20 cellular contexts compared by ENCODE assay signal in genomic region chr15:68537097-68537496, GRCh38. TPM values are rescaled to one million over a fixed set of nuclear protein-coding genes. Genes with fewer than 3 reads are reported as not detected.
A peak's percentile ranks its signal among the peaks of the same experiment; 100 is the strongest.
DNase-seq lines count a peak whose midpoint lies in the region; ATAC-seq, FAIRE-seq and TF ChIP-seq lines count a peak whose summit lies in the region.
"Had no signal": no experiment of that assay in that cellular context is flagged by ENCODE, and none has a peak within 500 bp of the region (broad histone marks: within the 10 kb centered on the region; RNA-seq: fewer than 3 reads in every experiment).

No MANE protein-coding gene starts in this region.

- DNase-seq in GM23338 (ENCODE audit: low spot score) = peak; percentile 47
- peak; percentile 21 for DNase-seq in PC-3
- no peak for DNase-seq in epithelial cell of prostate (ENCODE audit: low read depth, low spot score)
- no peak for DNase-seq in suprapubic skin (ENCODE audit: low spot score in 2 of 2)
- DNase-seq in DMS153 (lab: John Stamatoyannopoulos, UW) = no peak
- no peak for DNase-seq in H54 (ENCODE audit: insufficient read length, low spot score)
- DNase-seq: activated CD4-positive, alpha-beta T cell treated with anti-CD3 and anti-CD28 coated beads, Interleukin-2, amount 50 U/mL, for 48 hours; AML-193; CD8-positive, alpha-beta memory T cell; central memory CD4-positive, alpha-beta T cell; MM.1S; naive thymus-derived CD8-positive, alpha-beta T cell; NCI-H526 treated with DMSO at 0.1 percent for 48 hours; pancreas; T-helper 17 cell; thyroid gland had no signal

- no peak overlapping the region for H3K27ac Mint-ChIP-seq in GM23338
- H3K27ac Mint-ChIP-seq: CD8-positive, alpha-beta memory T cell; IgD-negative memory B cell; naive thymus-derived CD8-positive, alpha-beta T cell; stimulated activated memory B cell treated with anti-CD40 and anti-IgM and Interleukin-4, amounts not matched to agents 10 μg/mL and 1 μg/mL and 100 μg/mL, for 72 hours; T-helper 17 cell had no signal

- FAIRE-seq in H54 (lab: Jason Lieb, UNC) = no peak
- FAIRE-seq: pancreas had no signal

- POLR2A ChIA-PET in PC-3 (lab: Charles Lee; ENCODE audit: unreplicated experiment) = no interaction called here

- H3F3A ChIP-seq in GM23338 (replicated peaks; ENCODE audit: low read depth) = no peaks in the 10 kb centered on the region
- no peaks in the 10 kb centered on the region for H3F3A ChIP-seq in PC-3 (ENCODE audit: low read length, unreplicated experiment)

- H3K4me3 Mint-ChIP-seq in GM23338 = no peak overlapping the region
- H3K4me3 Mint-ChIP-seq: CD8-positive, alpha-beta memory T cell; IgD-negative memory B cell; naive thymus-derived CD8-positive, alpha-beta T cell; stimulated activated memory B cell treated with anti-CD40 and anti-IgM and Interleukin-4, amounts not matched to agents 10 μg/mL and 1 μg/mL and 100 μg/mL, for 72 hours; T-helper 17 cell had no signal

- H3K27me3 ChIP-seq in GM23338 (ENCODE audit: insufficient read depth) (no peaks in the 10 kb centered on the region), PC-3 (ENCODE audit: low read length) (0 out of 2 replicates have a peak, but pooled peaks cover 4% of the 10 kb centered on the region), suprapubic skin (no peaks in the 10 kb centered on the region)
- H3K27me3 ChIP-seq: pancreas, thyroid gland had no signal

- no peaks in the 10 kb centered on the region for H3K36me3 ChIP-seq in GM23338 (ENCODE audit: insufficient read depth)
- no peaks in the 10 kb centered on the region for H3K36me3 ChIP-seq in PC-3 (ENCODE audit: low read depth, low read length)
- no peaks in the 10 kb centered on the region for H3K36me3 ChIP-seq in suprapubic skin
- H3K36me3 ChIP-seq: pancreas, thyroid gland had no signal

- no peaks in the 10 kb centered on the region; the same call in 1 of the 2 replicates for H3K9me2 ChIP-seq in GM23338 (ENCODE audit: insufficient read depth)
- H3K9me2 ChIP-seq in PC-3 (replicated peaks; ENCODE audit: low read length) = no peaks in the 10 kb centered on the region

- ATAC-seq in GM23338 = peak; percentile 69
- no peak for ATAC-seq in PC-3
- ATAC-seq in HG03565 (IDR thresholded peaks at IDR 0.05; ENCODE audit: unreplicated experiment) = no peak
- ATAC-seq: naive thymus-derived CD8-positive, alpha-beta T cell; stimulated activated memory B cell treated with anti-CD40 and anti-IgM and Interleukin-4, amounts not matched to agents 10 μg/mL and 1 μg/mL and 100 μg/mL, for 72 hours; T-helper 17 cell had no signal

- peaks cover 4% of the 10 kb centered on the region for H3K27me3 Mint-ChIP-seq in GM23338 (ENCODE audit: insufficient read depth, low read depth, poor library complexity)

- H2AFZ ChIP-seq in GM23338 (peak overlapping the region; percentile 67), PC-3 (ENCODE audit: low read length) (no peak overlapping the region)

- peaks cover 6% of the 10 kb centered on the region; the same call in 2 of the 3 replicates for H3K36me3 Mint-ChIP-seq in GM23338 (ENCODE audit: low read depth)

- H3K9me3 Mint-ChIP-seq in GM23338 = peaks cover 16% of the 10 kb centered on the region; the same call in 2 of the 3 replicates

- TF ChIP-seq CTCF in GM23338 (conservative IDR thresholded peaks at IDR 0.05; ENCODE audit: low read depth in 2 of 2) = no peak
- no peak for TF ChIP-seq CTCF in PC-3 (conservative IDR thresholded peaks at IDR 0.05; ENCODE audit: low read depth, low read length)
- no peak for TF ChIP-seq CTCF in suprapubic skin (IDR thresholded peaks at IDR 0.05)

- H3K4me2 ChIP-seq in GM23338 (no peak overlapping the region), PC-3 (ENCODE audit: low read length) (no peak overlapping the region)

- H3K79me2 ChIP-seq in GM23338 (replicated peaks; ENCODE audit: insufficient read depth) (no peaks in the 10 kb centered on the region), PC-3 (ENCODE audit: low read length) (no peaks in the 10 kb centered on the region)

- H4K20me1 ChIP-seq in GM23338 (replicated peaks; ENCODE audit: insufficient read depth) (no peaks in the 10 kb centered on the region), PC-3 (ENCODE audit: low read length) (no peaks in the 10 kb centered on the region)

- H3K27ac ChIP-seq in GM23338 (ENCODE audit: low read depth) (no peak overlapping the region), PC-3 (ENCODE audit: low read length) (no peak overlapping the region), epithelial cell of prostate (peak overlapping the region; percentile 56), suprapubic skin (peak overlapping the region; percentile 50)
- H3K27ac ChIP-seq: pancreas, thyroid gland, VCaP had no signal

- H3K9me3 ChIP-seq in PC-3 (ENCODE audit: low read length) = no peaks in the 10 kb centered on the region
- H3K9me3 ChIP-seq in suprapubic skin = peaks cover 5% of the 10 kb centered on the region
- H3K9me3 ChIP-seq: pancreas, thyroid gland had no signal

- intact Hi-C loops in PC-3 (cut with micrococcal nuclease) = no loop called here

- H3K4me1 ChIP-seq in GM23338 (ENCODE audit: insufficient read depth) = no peaks in the 10 kb centered on the region
- H3K4me1 ChIP-seq in PC-3 (ENCODE audit: insufficient read depth, low read length) = no peaks in the 10 kb centered on the region
- peaks cover 4% of the 10 kb centered on the region for H3K4me1 ChIP-seq in suprapubic skin
- H3K4me1 ChIP-seq: pancreas, thyroid gland had no signal

- no peak for TF ChIP-seq EP300 in suprapubic skin (IDR thresholded peaks at IDR 0.05)

- BruUV-seq in PC-3 (replicated peaks; lab: Mats Ljungman, UMichigan) = no TSS peak

- CTCF ChIA-PET in PC-3 (lab: Charles Lee) = no interaction called here

- H3K4me1 Mint-ChIP-seq in GM23338 = no peaks in the 10 kb centered on the region; the same call in 2 of the 3 replicates
- H3K4me1 Mint-ChIP-seq: CD8-positive, alpha-beta memory T cell; IgD-negative memory B cell; naive thymus-derived CD8-positive, alpha-beta T cell; stimulated activated memory B cell treated with anti-CD40 and anti-IgM and Interleukin-4, amounts not matched to agents 10 μg/mL and 1 μg/mL and 100 μg/mL, for 72 hours; T-helper 17 cell had no signal

- no peak overlapping the region for H3K9ac ChIP-seq in PC-3 (ENCODE audit: low read length)

- TF ChIP-seq POLR2A in suprapubic skin (IDR thresholded peaks at IDR 0.05) (no peak), H54 (IDR thresholded peaks at IDR 0.05; ENCODE audit: low read depth, low read length) (no peak)

- H3K4me3 ChIP-seq in GM23338 = no peak overlapping the region
- no peak overlapping the region for H3K4me3 ChIP-seq in PC-3 (ENCODE audit: low read length)
- no peak overlapping the region for H3K4me3 ChIP-seq in suprapubic skin
- H3K4me3 ChIP-seq: pancreas, thyroid gland had no signal

TF ChIP-seq in GM23338, 12 proteins besides CTCF, POLR2A, EP300 and RAD21 (continues in another document):
- TF ChIP-seq JUNB (IDR thresholded peaks at IDR 0.05; ENCODE audit: unreplicated experiment) = no peak
- TF ChIP-seq EZH2phosphoT487 (IDR thresholded peaks at IDR 0.05; ENCODE audit: unreplicated experiment) = no peak
- TF ChIP-seq POLR2AphosphoS5 (IDR thresholded peaks at IDR 0.05; ENCODE audit: low read depth) = no peak
- no peak for TF ChIP-seq CREB1 (CRISPR knock-in tag; IDR thresholded peaks at IDR 0.05; ENCODE audit: low read depth)
- TF ChIP-seq REST (IDR thresholded peaks at IDR 0.05; ENCODE audit: unreplicated experiment) = no peak
- TF ChIP-seq ZNF114 (CRISPR knock-in tag; IDR thresholded peaks at IDR 0.05) = no peak
- no peak for TF ChIP-seq NANOG (IDR thresholded peaks at IDR 0.05; ENCODE audit: borderline replicate concordance)
- no peak for TF ChIP-seq STAT1 (IDR thresholded peaks at IDR 0.05; ENCODE audit: unreplicated experiment)
- TF ChIP-seq ETS1 (IDR thresholded peaks at IDR 0.05) = no peak

RNA-seq across cellular contexts. Expression of gene CORO2B, which starts 41.7 kb away (rescaled TPM):
- total RNA-seq in GM23338 (2014; rRNA removed; shearing (Covaris generic)) = 2.8 and 4.6 TPM in 2 replicates
- 1.4 and 1.6 TPM in 2 replicates for polyA plus RNA-seq in GM23338 (2016; fragmentation: Nextera tagmentation; extraction: Ambion mirVana)
- total RNA-seq in PC-3 (2014; rRNA removed) (0.66 and 0.92 TPM in 2 replicates), suprapubic skin (1 to 10 TPM; 1.3 to 3.3 (median 2.3) TPM)
- total RNA-seq: CD8-positive, alpha-beta memory T cell; T-helper 17 cell had no signal
- polyA plus RNA-seq: CD8-positive, alpha-beta memory T cell; naive thymus-derived CD8-positive, alpha-beta T cell had no signal

Comparison
In these comparisons a context has a peak if more than half of its experiments do, and no peak if none do; other contexts are left out.
1. DNase-seq: peak in GM23338 (single experiment) and PC-3 (single experiment); none in epithelial cell of prostate (single experiment), suprapubic skin (0 of 2), DMS153 (single experiment) and H54 (single experiment).
2. H3K27ac ChIP-seq: peak in epithelial cell of prostate (single experiment) and suprapubic skin (single experiment); none in GM23338 (single experiment) and PC-3 (single experiment).